In genomic region chr5:160023883-160024635, GRCh38 we compare ENCODE assay signal across 1 cellular context.
TF ChIP-seq lines count a peak whose summit lies in the region.

No MANE protein-coding gene starts in this region.

TF ChIP-seq in IMR-90, 13 proteins besides CTCF, POLR2A, EP300 and RAD21 (continued from another document):
- TF ChIP-seq USF2 (IDR thresholded peaks at IDR 0.05; ENCODE audit: low read depth, low read length) (no peak), RFX5 (IDR thresholded peaks at IDR 0.05; ENCODE audit: low read depth, low read length) (no peak), FOS (IDR thresholded peaks at IDR 0.05; ENCODE audit: low read depth, low read length) (no peak), MAFK (IDR thresholded peaks at IDR 0.05; ENCODE audit: low read depth, low read length) (no peak)
TF ChIP-seq in IMR-90: peak in this region for 0.
